ENCODE assay signal across 10 cellular contexts in genomic region chr11:64121637-64122410, GRCh38. TPM values are rescaled to one million over a fixed set of nuclear protein-coding genes. Genes with fewer than 3 reads are reported as not detected.
A peak's percentile ranks its signal among the peaks of the same experiment; 100 is the strongest.
DNase-seq lines count a peak whose midpoint lies in the region; TF ChIP-seq lines count a peak whose summit lies in the region.
"Had no signal": no experiment of that assay in that cellular context is flagged by ENCODE, and none has a peak within 500 bp of the region (broad histone marks: within the 10 kb centered on the region; RNA-seq: fewer than 3 reads in every experiment).

No MANE protein-coding gene starts in this region.

- H3K27me3 ChIP-seq in colonic mucosa = no peaks in the 10 kb centered on the region

- intact Hi-C loops in colonic mucosa (cut with DNase I) = no loop called here

- in situ Hi-C loops in astrocyte of the spinal cord (cut with HindIII; ENCODE audit: low sequenced_read_pairs) = no loop called here

- DNase-seq in AG08395 (ENCODE audit: low spot score) (peak; percentile 46), HS-27A (ENCODE audit: low read depth) (peak; percentile 82), astrocyte of the spinal cord (ENCODE audit: low read depth, low spot score) (peak; percentile 84), colonic mucosa (no peak), activated T-cell treated with anti-CD3 and anti-CD28 coated beads for 4 hours (no peak), CD1c-positive myeloid dendritic cell (ENCODE audit: extremely low spot score) (no peak), SW480 (ENCODE audit: low spot score) (no peak)
- DNase-seq: CD8-positive, alpha-beta T cell had no signal

- peaks cover 25% of the 10 kb centered on the region for H3K4me1 ChIP-seq in mesodermal cell (ENCODE audit: control insufficient read depth, insufficient read depth, low read length, poor library complexity, severe bottlenecking)
- H3K4me1 ChIP-seq in colonic mucosa = no peaks in the 10 kb centered on the region

- H3K9me3 ChIP-seq in mesodermal cell (ENCODE audit: control insufficient read depth, low read length) = no peaks in the 10 kb centered on the region
- H3K9me3 ChIP-seq in colonic mucosa = no peaks in the 10 kb centered on the region

- 58 to 68% methylated on average over 6 to 15 of the region's 20 CpGs for WGBS in mesodermal cell (ENCODE audit: insufficient coverage in 2 of 2), 2 experiments

- H3K4me3 ChIP-seq in astrocyte of the spinal cord (ENCODE audit: low read depth, low read length) (no peak overlapping the region), mesodermal cell (ENCODE audit: extremely low read depth, insufficient read depth, low read length, poor library complexity, severe bottlenecking) (no peak overlapping the region), colonic mucosa (no peak overlapping the region)
- H3K4me3 ChIP-seq: PC-9 had no signal

- TF ChIP-seq CTCF in astrocyte of the spinal cord (IDR thresholded peaks at IDR 0.05; ENCODE audit: low read depth, low read length) (no peak), colonic mucosa (IDR thresholded peaks at IDR 0.05) (no peak)

- H3K36me3 ChIP-seq in mesodermal cell (ENCODE audit: control insufficient read depth, insufficient read depth, low read length) (no peaks in the 10 kb centered on the region), colonic mucosa (no peaks in the 10 kb centered on the region)

- H3K9ac ChIP-seq in colonic mucosa (ENCODE audit: low read depth in 2 of 2, low read length in 2 of 2) = no peak overlapping the region

- peak overlapping the region; percentile 29 for H3K27ac ChIP-seq in mesodermal cell (ENCODE audit: low read depth, low read length, severe bottlenecking)
- no peak overlapping the region for H3K27ac ChIP-seq in colonic mucosa
- H3K27ac ChIP-seq: PC-9 had no signal

RNA-seq across cellular contexts. Expression of gene MACROD1, which starts 44.1 kb away (rescaled TPM):
- 28.3 TPM for polyA plus RNA-seq in mesodermal cell (2013, experiment 1 of 2)
- polyA plus RNA-seq in mesodermal cell (2013, experiment 2 of 2) = 20.0 TPM
- total RNA-seq in colonic mucosa = 10 to 100 TPM; 18.6 to 22.9 TPM

Comparison
In these comparisons a context has a peak if more than half of its experiments do, and no peak if none do; other contexts are left out.
1. DNase-seq: peak in AG08395 (single experiment), HS-27A (single experiment) and astrocyte of the spinal cord (single experiment); none in colonic mucosa (single experiment), activated T-cell treated with anti-CD3 and anti-CD28 coated beads for 4 hours (single experiment), CD1c-positive myeloid dendritic cell (single experiment) and SW480 (single experiment).